Comparison of ENCODE assay signal across 10 cellular contexts in genomic region chr4:13328591-13328990, GRCh38.
"Had no signal": no experiment of that assay in that cellular context is flagged by ENCODE, and none has a peak within 500 bp of the region (broad histone marks: within the 10 kb centered on the region; RNA-seq: fewer than 3 reads in every experiment).

No MANE protein-coding gene starts in this region.

- H3K27ac ChIP-seq: cardiac muscle cell, pancreas, stomach, thyroid gland had no signal

- H3K27me3 ChIP-seq: cardiac muscle cell, pancreas, stomach, thyroid gland had no signal

- ATAC-seq: pancreas had no signal

- DNase-seq: activated CD4-positive, alpha-beta memory T cell treated with anti-CD3 and anti-CD28 coated beads, Interleukin-2, amount 10 ng/mL, durations not matched to agents 7 days and 5 days; activated CD4-positive, alpha-beta T cell treated with anti-CD3 and anti-CD28 coated beads for 1 hour; activated T-cell treated with anti-CD3 and anti-CD28 coated beads, Interleukin-2, amount 50 U/mL, for 48 hours; aorta; pancreas; stimulated activated CD4-positive, alpha-beta T cell treated with anti-CD3 and anti-CD28 coated beads, Interleukin-4, amount 100 ng/mL, for 4 hours; stomach; T-helper 9 cell; thyroid gland had no signal

- H3K9me3 ChIP-seq: pancreas, stomach, thyroid gland had no signal

- H3K4me1 ChIP-seq: pancreas, stomach had no signal

- H3K4me3 ChIP-seq: cardiac muscle cell, pancreas, stomach, thyroid gland had no signal

- H3K36me3 ChIP-seq: cardiac muscle cell, pancreas, stomach, thyroid gland had no signal
